2 cellular contexts compared by ENCODE assay signal in genomic region chr7:48074231-48074654, GRCh38.
A peak's percentile ranks its signal among the peaks of the same experiment; 100 is the strongest.
TF ChIP-seq lines count a peak whose summit lies in the region.

No MANE protein-coding gene starts in this region.

TF ChIP-seq in HEK293, 187 proteins besides CTCF, POLR2A, EP300 and RAD21:
- TF ChIP-seq ZNF132 (tag by site-specific recombination; IDR thresholded peaks at IDR 0.05; ENCODE audit: borderline replicate concordance) (no peak), ZNF148 (tag by site-specific recombination; IDR thresholded peaks at IDR 0.05; ENCODE audit: borderline replicate concordance) (no peak), ZNF610 (tag by site-specific recombination; IDR thresholded peaks at IDR 0.05; ENCODE audit: borderline replicate concordance) (no peak), ZNF366 (tag by site-specific recombination; conservative IDR thresholded peaks at IDR 0.05) (peak; percentile 56; the same call in 1 of the 2 replicates), SP3 (tag by site-specific recombination; IDR thresholded peaks at IDR 0.05) (peak; percentile 22; the same call in 1 of the 2 replicates)

TF ChIP-seq in HepG2, 621 proteins besides CTCF, POLR2A, EP300 and RAD21:
- TF ChIP-seq ARID3A (IDR thresholded peaks at IDR 0.05; ENCODE audit: low read depth, low read length) (no peak), ZHX1 (CRISPR knock-in tag; IDR thresholded peaks at IDR 0.05; ENCODE audit: low read depth) (no peak)
